11 cellular contexts compared by ENCODE assay signal in the genomic region with DNA sequence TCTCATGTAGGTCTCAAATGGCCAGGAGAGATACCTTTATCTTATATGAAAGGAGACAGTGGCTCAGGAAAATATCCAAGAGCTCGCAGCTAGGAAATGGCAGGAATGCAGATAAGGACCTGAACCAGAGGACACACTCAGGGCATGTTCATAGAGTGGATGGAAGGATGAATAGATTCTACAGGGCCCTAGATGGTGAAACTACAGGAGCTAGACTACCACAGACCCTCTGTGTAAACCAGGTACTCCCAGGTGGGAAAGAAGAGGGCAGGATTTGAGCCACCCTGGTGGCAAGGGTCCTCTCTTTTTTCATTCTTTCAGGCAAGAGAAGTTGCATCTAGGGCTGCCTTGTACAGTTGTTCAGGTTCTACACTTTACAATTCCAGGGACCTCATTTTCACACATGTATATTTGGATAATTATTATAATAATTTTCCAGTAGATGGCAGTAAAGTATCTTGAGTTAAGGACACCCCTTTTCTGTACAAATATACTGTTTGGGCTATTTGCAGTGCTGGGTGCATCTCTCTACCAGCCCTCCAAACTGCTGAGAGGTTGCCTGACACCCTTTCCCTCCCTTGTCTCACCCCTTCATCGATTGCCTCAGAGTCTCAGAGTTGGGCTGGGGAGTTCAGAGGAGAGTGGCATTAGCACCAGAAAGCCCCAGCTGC. TPM values are rescaled to one million over a fixed set of nuclear protein-coding genes. Genes with fewer than 3 reads are reported as not detected.
DNase-seq lines count a peak whose midpoint lies in the region; ATAC-seq and TF ChIP-seq lines count a peak whose summit lies in the region.
"Had no signal": no experiment of that assay in that cellular context is flagged by ENCODE, and none has a peak within 500 bp of the region (broad histone marks: within the 10 kb centered on the region; RNA-seq: fewer than 3 reads in every experiment).

No MANE protein-coding gene starts in this region.

- no peaks in the 10 kb centered on the region for H3K9me3 Mint-ChIP-seq in neural progenitor cell

- BruUV-seq in mammary epithelial cell (replicated peaks; lab: Mats Ljungman, UMichigan): no TSS peak

- intact Hi-C loops in Right ventricle myocardium superior (cut with DNase I) (no loop called here), mammary epithelial cell (cut with micrococcal nuclease) (loop anchor here (1.0 to 2.0 kb wide), 7 partner anchors 53 to 399 kb away; a partner anchor contains a TSS)

- ATAC-seq in Right ventricle myocardium superior (ENCODE audit: poor library complexity): peak; percentile 38
- no peak for ATAC-seq in GM18502 (IDR thresholded peaks at IDR 0.05; ENCODE audit: poor library complexity, unreplicated experiment)
- ATAC-seq in HG02870 (IDR thresholded peaks at IDR 0.05; ENCODE audit: unreplicated experiment): no peak
- ATAC-seq in HG02759 (IDR thresholded peaks at IDR 0.05; ENCODE audit: unreplicated experiment): no peak

- no peak overlapping the region for H3K4me3 ChIP-seq in right atrium auricular region
- no peak overlapping the region for H3K4me3 ChIP-seq in mammary epithelial cell (replicated peaks in 1 of 3; ENCODE audit: insufficient read depth in 1 of 3, low read depth in 2 of 3, low read length in 3 of 3)
- H3K4me3 ChIP-seq in neural progenitor cell: no peak overlapping the region
- H3K4me3 ChIP-seq: suprapubic skin had no signal

- peaks cover 13% of the 10 kb centered on the region for H3F3A ChIP-seq in neural progenitor cell (ENCODE audit: low read depth)

- H3K4me1 ChIP-seq in right atrium auricular region: no peaks in the 10 kb centered on the region
- no peaks in the 10 kb centered on the region for H3K4me1 ChIP-seq in mammary epithelial cell (ENCODE audit: insufficient read depth, low read length)
- peaks cover 12% of the 10 kb centered on the region for H3K4me1 ChIP-seq in neural progenitor cell
- H3K4me1 ChIP-seq: suprapubic skin had no signal

- H2AFZ ChIP-seq in mammary epithelial cell (ENCODE audit: low read depth, low read length) (no peak overlapping the region), neural progenitor cell (replicated peaks) (peak overlapping the region; percentile 48)

- H3K4me1 Mint-ChIP-seq in neural progenitor cell: peaks cover 26% of the 10 kb centered on the region

- H3K4me3 Mint-ChIP-seq in neural progenitor cell: no peak overlapping the region

- H3K4me2 ChIP-seq in mammary epithelial cell (ENCODE audit: insufficient read depth, low read depth, low read length) (no peak overlapping the region), neural progenitor cell (no peak overlapping the region)

- no peak overlapping the region for H3K9ac ChIP-seq in mammary epithelial cell (ENCODE audit: insufficient read depth, low read length)
- H3K9ac ChIP-seq in neural progenitor cell: no peak overlapping the region

- dilution Hi-C loops in mammary epithelial cell (cut with HindIII; ENCODE audit: low sequenced_read_pairs): no loop called here

- H3K36me3 ChIP-seq in right atrium auricular region (no peaks in the 10 kb centered on the region), mammary epithelial cell (ENCODE audit: insufficient read depth, low read length) (no peaks in the 10 kb centered on the region), neural progenitor cell (no peaks in the 10 kb centered on the region)
- H3K36me3 ChIP-seq: suprapubic skin had no signal

- H3K27me3 ChIP-seq in right atrium auricular region (no peaks in the 10 kb centered on the region), mammary epithelial cell (ENCODE audit: insufficient read depth, low read length) (no peaks in the 10 kb centered on the region), neural progenitor cell (peaks cover 4% of the 10 kb centered on the region)

- TF ChIP-seq CTCF in right atrium auricular region (IDR thresholded peaks at IDR 0.05): peak in 1 of 2 donors; percentile 48
- peak; percentile 25 to 41 for TF ChIP-seq CTCF in mammary epithelial cell (conservative IDR thresholded peaks at IDR 0.05 in 1 of 2, IDR thresholded peaks at IDR 0.05 in 1 of 2; ENCODE audit: extremely low read depth in 1 of 2, insufficient read depth in 1 of 2, low read depth in 1 of 2, low read length in 2 of 2)
- peak; percentile 21 for TF ChIP-seq CTCF in neural progenitor cell (IDR thresholded peaks at IDR 0.05)

- CTCF ChIA-PET in mammary epithelial cell (lab: Charles Lee; ENCODE audit: low non-redundant PET): interaction anchor here (0.5 to 1.3 kb wide), 8 partner anchors 18 to 279 kb away, joined by 3 to 12 read pairs (median 4); no protein-coding TSS in a partner anchor

- H3K27me3 Mint-ChIP-seq in neural progenitor cell (ENCODE audit: insufficient read depth, low read depth): peaks cover 24% of the 10 kb centered on the region

- H3K9me3 ChIP-seq in right atrium auricular region: no peaks in the 10 kb centered on the region
- no peaks in the 10 kb centered on the region for H3K9me3 ChIP-seq in mammary epithelial cell (replicated peaks; ENCODE audit: insufficient read depth, low read length)
- H3K9me3 ChIP-seq in neural progenitor cell (ENCODE audit: low read depth): no peaks in the 10 kb centered on the region
- H3K9me3 ChIP-seq: suprapubic skin had no signal

- no peaks in the 10 kb centered on the region for H3K79me2 ChIP-seq in mammary epithelial cell (ENCODE audit: insufficient read depth, low read length)
- H3K79me2 ChIP-seq in neural progenitor cell (ENCODE audit: low read depth): no peaks in the 10 kb centered on the region

- DNase-seq in Right ventricle myocardium superior (no peak), right atrium auricular region (ENCODE audit: low spot score) (no peak), NCI-H510A (lab: John Stamatoyannopoulos, UW) (peak; percentile 17), mammary epithelial cell (peak; percentile 20), neural progenitor cell (ENCODE audit: low spot score) (no peak)

- in situ Hi-C loops in mammary epithelial cell (cut with MboI; ENCODE audit: low sequenced_read_pairs in 2 of 2): loop anchor here in 1 of 2 donors (10.0 kb wide), 1 partner anchor 163 kb away; no protein-coding TSS in a partner anchor

- H3K36me3 Mint-ChIP-seq in neural progenitor cell: no peaks in the 10 kb centered on the region

- 22% methylated on average over 2 of the region's 2 CpGs for WGBS in mammary epithelial cell (ENCODE audit: low coverage, missing lambda C conversion rate)

- no peak overlapping the region for H3K27ac ChIP-seq in right atrium auricular region
- no peak overlapping the region for H3K27ac ChIP-seq in mammary epithelial cell (ENCODE audit: insufficient read depth, low read depth, low read length)
- no peak overlapping the region for H3K27ac ChIP-seq in neural progenitor cell
- H3K27ac ChIP-seq: suprapubic skin had no signal

- H4K20me1 ChIP-seq in mammary epithelial cell (ENCODE audit: insufficient read depth, low read length) (no peaks in the 10 kb centered on the region), neural progenitor cell (ENCODE audit: low read depth) (no peaks in the 10 kb centered on the region)

- no peak overlapping the region for H3K27ac Mint-ChIP-seq in neural progenitor cell

RNA-seq across cellular contexts. Expression of a gene that starts 10.5 kb away (rescaled TPM):
- total RNA-seq in Right ventricle myocardium superior (not detected), right atrium auricular region (not detected), mammary epithelial cell (not detected), neural progenitor cell (ENCODE audit: low replicate concordance) (0.07 and 0.31 TPM in 2 replicates)
- polyA plus RNA-seq in mammary epithelial cell: not detected
- not detected for polyA minus RNA-seq in mammary epithelial cell
- total RNA-seq: Daoy; suprapubic skin; T-helper 1 cell treated with Interleukin-12 subunit alpha and Interleukin-12 subunit beta and Interleukin-4 antibody, amounts not matched to agents 30 ng/mL and 1 ng/mL, for 36 hours had no signal

RNA-seq across cellular contexts. Expression of a gene that starts 29.5 kb away (rescaled TPM):
- 2.9 TPM for total RNA-seq in Right ventricle myocardium superior
- under 1 TPM in 1 of 2 donors, not detected in 1; 0.04 TPM for total RNA-seq in right atrium auricular region
- 1 to 10 TPM; 6.3 to 8.3 TPM for total RNA-seq in mammary epithelial cell
- polyA plus RNA-seq in mammary epithelial cell: 2.7 TPM
- 6.6 TPM for polyA minus RNA-seq in mammary epithelial cell
- total RNA-seq in neural progenitor cell (ENCODE audit: low replicate concordance): 1.1 and 1.5 TPM in 2 replicates

RNA-seq across cellular contexts. Expression of a gene that starts 54.0 kb away (rescaled TPM):
- 64.1 TPM for total RNA-seq in Right ventricle myocardium superior
- total RNA-seq in right atrium auricular region: 10 to 100 TPM; 64.7 to 87.8 TPM
- total RNA-seq in mammary epithelial cell: 10 to 100 TPM; 11.6 to 30.2 TPM
- 9.9 TPM for polyA plus RNA-seq in mammary epithelial cell
- polyA minus RNA-seq in mammary epithelial cell: 14.5 TPM
- total RNA-seq in neural progenitor cell (ENCODE audit: low replicate concordance): 22.5 and 24.3 TPM in 2 replicates

Comparison
In these comparisons a context has a peak if more than half of its experiments do, and no peak if none do; other contexts are left out.
1. DNase-seq: peak in NCI-H510A (single experiment) and mammary epithelial cell (single experiment); none in Right ventricle myocardium superior (single experiment), right atrium auricular region (single experiment) and neural progenitor cell (single experiment).